In genomic region chr2:172430671-172431070, GRCh38 we compare ENCODE assay signal across 12 cellular contexts. TPM values are rescaled to one million over a fixed set of nuclear protein-coding genes. Genes with fewer than 3 reads are reported as not detected.
DNase-seq lines count a peak whose midpoint lies in the region; ATAC-seq, FAIRE-seq and TF ChIP-seq lines count a peak whose summit lies in the region.
"Had no signal": no experiment of that assay in that cellular context is flagged by ENCODE, and none has a peak within 500 bp of the region (broad histone marks: within the 10 kb centered on the region; RNA-seq: fewer than 3 reads in every experiment).

No MANE protein-coding gene starts in this region.

- H3K4me2 ChIP-seq in K562 (ENCODE audit: insufficient read depth, low read length) = no peak overlapping the region

- TF ChIP-seq EP300 in K562 (IDR thresholded peaks at IDR 0.05; ENCODE audit: low read length) = no peak
- no peak for TF ChIP-seq EP300 in suprapubic skin (IDR thresholded peaks at IDR 0.05)

- H3K36me3 ChIP-seq in K562 (ENCODE audit: control insufficient read depth, insufficient read depth, low read length) (no peaks in the 10 kb centered on the region), suprapubic skin (no peaks in the 10 kb centered on the region)

- intact Hi-C loops in K562 (cut with micrococcal nuclease) = no loop called here

- CTCF ChIA-PET in K562 (lab: Yijun Ruan, JAX; ENCODE audit: low intra/inter-chr PET ratio) = no interaction called here

- no peaks in the 10 kb centered on the region for H3K27me3 Mint-ChIP-seq in activated naive CD4-positive, alpha-beta T cell treated with anti-CD3 and anti-CD28 coated beads, Interleukin-2, amount 50 U/mL, for 24 hours

- no peaks in the 10 kb centered on the region for H3K9me1 ChIP-seq in K562 (ENCODE audit: control insufficient read depth, insufficient read depth, low read length)

- WGBS in K562 (ENCODE audit: insufficient coverage, low coverage, missing lambda C conversion rate) = 5% methylated on average over 4 of the region's 4 CpGs
- 54% methylated on average over 4 of the region's 4 CpGs for WGBS in suprapubic skin

- no peaks in the 10 kb centered on the region for H3K9me3 ChIP-seq in K562 (replicated peaks; ENCODE audit: control insufficient read depth, insufficient read depth, low read depth, low read length)
- H3K9me3 ChIP-seq in suprapubic skin = no peaks in the 10 kb centered on the region

- POLR2A ChIA-PET in K562 (lab: Yijun Ruan, JAX) = interaction anchor here (0.6 kb wide), 1 partner anchor 196 kb away, joined by 4 read pairs; no protein-coding TSS in a partner anchor

- H3K36me3 Mint-ChIP-seq in activated naive CD4-positive, alpha-beta T cell treated with anti-CD3 and anti-CD28 coated beads, Interleukin-2, amount 50 U/mL, for 24 hours = peaks cover 2% of the 10 kb centered on the region

- TF ChIP-seq RAD21 in K562 (CRISPR knock-in tag; conservative IDR thresholded peaks at IDR 0.05 in 1 of 2, IDR thresholded peaks at IDR 0.05 in 1 of 2) = no peak

- in situ Hi-C loops in K562 (cut with MboI) = no loop called here

- no peaks in the 10 kb centered on the region for H4K20me1 ChIP-seq in K562 (replicated peaks; ENCODE audit: control insufficient read depth, insufficient read depth, low read length)

- H3K27me3 ChIP-seq in K562 (ENCODE audit: control insufficient read depth in 2 of 2, insufficient read depth in 2 of 2, low read length in 2 of 2) (peaks cover 43 to 68% of the 10 kb centered on the region in 2 experiments), suprapubic skin (no peaks in the 10 kb centered on the region)

- no peak overlapping the region for H3K9ac ChIP-seq in K562 (ENCODE audit: insufficient read depth in 1 of 2, low read depth in 2 of 2, low read length in 2 of 2)

- peaks cover 15% of the 10 kb centered on the region for H3K4me1 Mint-ChIP-seq in activated naive CD4-positive, alpha-beta T cell treated with anti-CD3 and anti-CD28 coated beads, Interleukin-2, amount 50 U/mL, for 24 hours

- no peaks in the 10 kb centered on the region for H3K79me2 ChIP-seq in K562 (ENCODE audit: control insufficient read depth, insufficient read depth, low read length)

- no peak for ATAC-seq in K562
- no peak for ATAC-seq in HG03175 (IDR thresholded peaks at IDR 0.05; ENCODE audit: unreplicated experiment)
- ATAC-seq: activated CD4-positive, alpha-beta T cell treated with anti-CD3 and anti-CD28 coated beads for 36 hours had no signal

- peak overlapping the region; percentile 87 for H3K27ac Mint-ChIP-seq in activated naive CD4-positive, alpha-beta T cell treated with anti-CD3 and anti-CD28 coated beads, Interleukin-2, amount 50 U/mL, for 24 hours
- H3K27ac Mint-ChIP-seq: activated T-helper 2 cell treated with anti-CD3 and anti-CD28 coated beads, Interferon-gamma antibody, Interleukin-2, Interleukin-4, amounts not matched to agents 10 μg/mL and 5 μg/mL and 100 μg/mL, durations not matched to agents 14 hours and 24 hours and 36 hours had no signal

- H3K27ac ChIP-seq in K562 (ENCODE audit: extremely low read depth, low read depth, low read length) = no peak overlapping the region
- H3K27ac ChIP-seq in suprapubic skin = peak overlapping the region; percentile 1

- no peaks in the 10 kb centered on the region for H3K9me3 Mint-ChIP-seq in activated naive CD4-positive, alpha-beta T cell treated with anti-CD3 and anti-CD28 coated beads, Interleukin-2, amount 50 U/mL, for 24 hours
- H3K9me3 Mint-ChIP-seq: activated T-helper 2 cell treated with anti-CD3 and anti-CD28 coated beads, Interferon-gamma antibody, Interleukin-2, Interleukin-4, amounts not matched to agents 10 μg/mL and 5 μg/mL and 100 μg/mL, durations not matched to agents 14 hours and 24 hours and 36 hours had no signal

- BruUV-seq in K562 (replicated peaks; lab: Mats Ljungman, UMichigan) = no TSS peak

- TF ChIP-seq CTCF in K562 (IDR thresholded peaks at IDR 0.05 in 2 of 3, conservative IDR thresholded peaks at IDR 0.05 in 1 of 3; ENCODE audit: insufficient read depth in 2 of 3, low read depth in 1 of 3, low read length in 3 of 3) = no peak
- TF ChIP-seq CTCF in suprapubic skin (IDR thresholded peaks at IDR 0.05) = no peak

- H3K4me3 ChIP-seq in K562 (no peak overlapping the region), suprapubic skin (peak overlapping the region; percentile 71)

- H2AFZ ChIP-seq in K562 (ENCODE audit: low read depth, low read length) = no peak overlapping the region

- FAIRE-seq in K562 (lab: Jason Lieb, UNC) = no peak
- FAIRE-seq: A204.1, D721Med had no signal

- DNase-seq in activated naive CD4-positive, alpha-beta T cell (lab: John Stamatoyannopoulos, UW) = no peak
- DNase-seq in K562 (ENCODE audit: extremely low read depth in 1 of 4, low spot score in 3 of 4) (peak in 1 of 4 experiments; percentile 19), kidney glomerular epithelial cell (lab: John Stamatoyannopoulos, UW) (peak; percentile 14), suprapubic skin (ENCODE audit: low spot score in 2 of 2) (peak in 1 of 2 donors; percentile 50), Ammon's horn (ENCODE audit: low spot score) (no peak), NCI-H510A treated with DMSO at 0.1 percent for 48 hours (lab: John Stamatoyannopoulos, UW) (no peak)
- DNase-seq: activated CD4-positive, alpha-beta T cell treated with anti-CD3 and anti-CD28 coated beads for 36 hours had no signal

- peak overlapping the region; percentile 57 for H3K4me3 Mint-ChIP-seq in activated naive CD4-positive, alpha-beta T cell treated with anti-CD3 and anti-CD28 coated beads, Interleukin-2, amount 50 U/mL, for 24 hours
- H3K4me3 Mint-ChIP-seq: activated CD4-positive, alpha-beta T cell treated with anti-CD3 and anti-CD28 coated beads for 36 hours had no signal

- TF ChIP-seq POLR2A in K562 (conservative IDR thresholded peaks at IDR 0.05) (no peak), suprapubic skin (IDR thresholded peaks at IDR 0.05) (no peak)

- peaks cover 0 to 16% of the 10 kb centered on the region in 2 experiments; a peak in 2 of 5 replicates for H3K4me1 ChIP-seq in K562 (replicated peaks in 1 of 2; ENCODE audit: control insufficient read depth in 2 of 2, insufficient read depth in 2 of 2, low read length in 2 of 2)
- peaks cover 69% of the 10 kb centered on the region for H3K4me1 ChIP-seq in suprapubic skin

TF ChIP-seq in K562, 482 proteins besides CTCF, POLR2A, EP300 and RAD21:
- no peak for TF ChIP-seq ZNF583 (CRISPR knock-in tag; IDR thresholded peaks at IDR 0.05)
- 0 out of 2 replicates have a peak, but pooled peaks have one; percentile 8 for TF ChIP-seq NFIC (IDR thresholded peaks at IDR 0.05)

RNA-seq across cellular contexts. Expression of gene ITGA6, which starts 3.3 kb away (rescaled TPM):
- total RNA-seq in K562 (2011; cell fraction: chromatin; rRNA removed; ENCODE audit: low replicate concordance) = not detected in 2 replicates
- total RNA-seq in K562 (2011; cell fraction: nucleolus; rRNA removed) = 0.13 TPM in 1 of 2 replicates, not detected in the other
- total RNA-seq in K562 (2011; cell fraction: nucleoplasm; rRNA removed) = not detected in 2 replicates
- total RNA-seq in K562 (2014; rRNA removed) (0.33 TPM in 1 of 2 replicates, not detected in the other), K562 (2014; rRNA removed; fragmentation: Illumina TruSeq; extraction: Trizol) (not detected in 2 replicates), K562 (2015; rRNA removed; fragmentation: Illumina TruSeq; extraction: Trizol) (0.07 TPM in 1 of 2 replicates, not detected in the other), K562 (2021) (0.29 and 0.40 TPM in 2 replicates), suprapubic skin (100 to 1,000 TPM in 3 of 4 donors, 10 to 100 TPM in 1; 89.6 to 204 (median 161) TPM)
- polyA plus RNA-seq in K562 (2011; rRNA removed) (0.01 TPM in 1 of 2 replicates, not detected in the other), K562 (2014; fragmentation: Illumina TruSeq; extraction: Trizol) (not detected in 2 replicates), K562 (2014; fragmentation: Nextera tagmentation; extraction: Ambion mirVana) (under 1 TPM in 1 of 2 experiments, not detected in 1; 0.03 TPM), K562 (2014; rRNA removed) (not detected in 2 replicates)
- polyA plus RNA-seq in K562 (2011; cell fraction: cytosol; rRNA removed) = 0.03 TPM in 1 of 2 replicates, not detected in the other
- 0.10 TPM in 1 of 2 replicates, not detected in the other for polyA plus RNA-seq in K562 (2011; cell fraction: nucleus; rRNA removed)
- polyA plus RNA-seq in K562 (2012) = 0.05 and 0.22 TPM in 2 replicates
- polyA minus RNA-seq in K562 (2011; rRNA and poly(A)+ RNA removed) = 0.09 TPM in 1 of 2 replicates, not detected in the other
- polyA minus RNA-seq in K562 (2011; cell fraction: cytosol; rRNA and poly(A)+ RNA removed) = 1.1 TPM in 1 of 2 replicates, not detected in the other
- polyA minus RNA-seq in K562 (2011; cell fraction: nucleus; rRNA and poly(A)+ RNA removed) = 0.81 TPM in 1 of 2 replicates, not detected in the other

Comparison
In these comparisons a context has a peak if more than half of its experiments do, and no peak if none do; other contexts are left out.
1. RNA of gene ITGA6, which starts 3.3 kb away (total RNA-seq): 89.6 to 204 TPM in suprapubic skin; 0.07 to 0.40 TPM in K562; every median in the first group is over 10 times any median in the second.